Comparison of ENCODE assay signal across 8 cellular contexts in the genomic region with DNA sequence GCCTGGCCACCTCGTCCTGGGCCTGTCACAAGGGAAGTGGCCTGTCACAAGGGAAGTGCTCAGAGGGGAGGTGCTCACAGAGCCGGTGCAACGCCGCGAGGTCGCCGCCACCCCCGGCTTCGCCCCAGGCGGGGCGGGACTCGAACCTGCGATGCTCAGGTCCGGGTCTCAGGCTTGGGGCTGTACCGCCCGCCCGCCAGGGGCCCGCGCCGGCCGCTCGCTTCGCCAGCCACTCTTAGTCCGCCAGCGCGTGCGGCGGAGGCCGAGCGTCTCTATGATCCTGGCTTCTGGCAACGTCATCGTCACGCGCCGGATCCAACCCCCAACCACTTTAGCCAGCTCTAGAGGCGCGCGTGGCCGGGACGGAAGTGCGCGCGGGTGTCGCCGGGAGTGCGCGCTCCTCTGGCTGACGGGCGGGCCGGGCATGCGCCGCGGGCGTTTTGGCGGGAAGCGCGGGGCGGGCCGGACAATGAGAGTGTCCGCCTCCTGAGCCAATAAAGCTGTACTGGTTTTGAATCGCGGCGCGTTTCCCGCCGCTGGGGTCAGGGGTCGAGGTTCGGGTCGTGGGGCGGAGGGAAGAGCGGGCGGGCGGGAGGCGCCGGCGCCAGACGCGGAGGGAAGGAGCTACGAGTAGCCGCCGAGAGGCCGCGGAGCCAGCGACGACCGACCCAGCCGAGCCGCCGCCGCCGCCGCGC. TPM values are rescaled to one million over a fixed set of nuclear protein-coding genes. Genes with fewer than 3 reads are reported as not detected.
DNase-seq lines count a peak whose midpoint lies in the region; ATAC-seq, FAIRE-seq and TF ChIP-seq lines count a peak whose summit lies in the region.

A gene with protein sequence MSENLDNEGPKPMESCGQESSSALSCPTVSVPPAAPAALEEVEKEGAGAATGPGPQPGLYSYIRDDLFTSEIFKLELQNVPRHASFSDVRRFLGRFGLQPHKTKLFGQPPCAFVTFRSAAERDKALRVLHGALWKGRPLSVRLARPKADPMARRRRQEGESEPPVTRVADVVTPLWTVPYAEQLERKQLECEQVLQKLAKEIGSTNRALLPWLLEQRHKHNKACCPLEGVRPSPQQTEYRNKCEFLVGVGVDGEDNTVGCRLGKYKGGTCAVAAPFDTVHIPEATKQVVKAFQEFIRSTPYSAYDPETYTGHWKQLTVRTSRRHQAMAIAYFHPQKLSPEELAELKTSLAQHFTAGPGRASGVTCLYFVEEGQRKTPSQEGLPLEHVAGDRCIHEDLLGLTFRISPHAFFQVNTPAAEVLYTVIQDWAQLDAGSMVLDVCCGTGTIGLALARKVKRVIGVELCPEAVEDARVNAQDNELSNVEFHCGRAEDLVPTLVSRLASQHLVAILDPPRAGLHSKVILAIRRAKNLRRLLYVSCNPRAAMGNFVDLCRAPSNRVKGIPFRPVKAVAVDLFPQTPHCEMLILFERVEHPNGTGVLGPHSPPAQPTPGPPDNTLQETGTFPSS (minus strand): TSS at position 276 of the 695 bp plus-strand sequence. CDS start 320 bp downstream, outside the sequence.

- peak; percentile 28; the same call in 1 of the 2 replicates for TF ChIP-seq CTCF in BE2C (IDR thresholded peaks at IDR 0.05; ENCODE audit: low read depth, low read length)
- TF ChIP-seq CTCF in coronary artery (IDR thresholded peaks at IDR 0.05) = no peak

- H3K9me3 ChIP-seq in BE2C = no peaks in the 10 kb centered on the region

- peak; percentile 96 for FAIRE-seq in GM19239 (lab: Jason Lieb, UNC)

- DNase-seq in BE2C (peak; percentile 98), GM19239 (ENCODE audit: insufficient read length, low spot score) (peak; percentile 98), NCI-H524 treated with DMSO at 0.1 percent for 48 hours (lab: John Stamatoyannopoulos, UW) (peak; percentile 86), coronary artery (ENCODE audit: low spot score) (peak; percentile 98), left kidney (ENCODE audit: low read depth, low spot score) (peak; percentile 99)
- peak; percentile 98 for DNase-seq in activated CD4-positive, alpha-beta T cell treated with anti-CD3 and anti-CD28 coated beads for 48 hours
- peak; percentile 96 to 98 for DNase-seq in stimulated activated CD4-positive, alpha-beta T cell treated with anti-CD3 and anti-CD28 coated beads, Interleukin-2, amount 100 ng/mL, for 24 hours

- ATAC-seq in HG03457 (IDR thresholded peaks at IDR 0.05; ENCODE audit: unreplicated experiment) = peak; percentile 60

- peak within 1 kb of the TSS; percentile 95 for H3K4me3 ChIP-seq in BE2C (ENCODE audit: low read depth, low read length)
- peak within 1 kb of the TSS; percentile 90 for H3K4me3 ChIP-seq in coronary artery

- H3K27me3 ChIP-seq in BE2C = no peaks in the 10 kb centered on the region

- H3K36me3 ChIP-seq in BE2C = peaks cover 84% of the 10 kb centered on the region

- peaks cover 5% of the 10 kb centered on the region for H3K4me1 ChIP-seq in BE2C

- H3K27ac ChIP-seq in coronary artery = peak within 1 kb of the TSS; percentile 67 to 93

RNA-seq across cellular contexts. Expression of the gene that starts here (rescaled TPM):
- polyA plus RNA-seq in BE2C (2012; ENCODE audit: insufficient read depth, insufficient read length, low read depth) = 221 TPM

Comparison
In these comparisons a context has a peak if more than half of its experiments do, and no peak if none do; other contexts are left out.
1. Peak in every context shown above with its lines: DNase-seq, ATAC-seq, H3K4me3 ChIP-seq and H3K27ac ChIP-seq.